8 cellular contexts compared by ENCODE assay signal in the genomic region with DNA sequence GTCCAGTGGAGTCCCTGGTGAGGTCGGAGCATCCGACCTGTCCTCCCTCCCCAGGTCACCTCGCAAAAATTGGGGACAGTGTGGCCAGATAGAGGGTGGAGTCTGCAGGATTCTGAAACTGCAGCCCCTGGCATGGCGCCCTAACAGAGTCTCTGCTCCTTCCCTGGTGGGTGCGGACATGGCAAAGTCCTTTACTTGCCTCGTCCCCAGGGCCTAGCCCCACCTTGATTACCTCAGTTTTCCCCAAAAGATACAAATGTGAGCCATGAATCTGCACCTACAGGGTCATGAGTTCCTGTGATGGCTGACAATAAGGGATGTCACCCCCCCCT. TPM values are rescaled to one million over a fixed set of nuclear protein-coding genes. Genes with fewer than 3 reads are reported as not detected.
DNase-seq lines count a peak whose midpoint lies in the region; ATAC-seq, FAIRE-seq and TF ChIP-seq lines count a peak whose summit lies in the region.

No MANE protein-coding gene starts in this region.

- H4K20me1 ChIP-seq in neural progenitor cell (ENCODE audit: low read depth): no peaks in the 10 kb centered on the region

- no peaks in the 10 kb centered on the region for H3K36me3 Mint-ChIP-seq in neural progenitor cell

- H3K4me2 ChIP-seq in neural progenitor cell: peak overlapping the region; percentile 82

- H2AFZ ChIP-seq in neural progenitor cell (replicated peaks): peak overlapping the region; percentile 95

- H3K27ac ChIP-seq in heart left ventricle (peak overlapping the region in 7 of 12 donors; percentile 49 to 87 (median 77)), neural progenitor cell (no peak overlapping the region)

- no peaks in the 10 kb centered on the region for H3K79me2 ChIP-seq in neural progenitor cell (ENCODE audit: low read depth)

- H3K27me3 ChIP-seq in heart left ventricle: peaks cover 0 to 2% (median 0%) of the 10 kb centered on the region in 9 donors
- H3K27me3 ChIP-seq in bronchial epithelial cell (ENCODE audit: control insufficient read depth, insufficient read depth, low read length): peaks cover 2% of the 10 kb centered on the region
- H3K27me3 ChIP-seq in neural progenitor cell: peaks cover 20% of the 10 kb centered on the region

- peak overlapping the region; percentile 87 for H3K4me3 Mint-ChIP-seq in neural progenitor cell

- H3K9me3 Mint-ChIP-seq in neural progenitor cell: no peaks in the 10 kb centered on the region

- no peaks in the 10 kb centered on the region for H3K9me3 ChIP-seq in heart left ventricle
- H3K9me3 ChIP-seq in neural progenitor cell (ENCODE audit: low read depth): no peaks in the 10 kb centered on the region

- peaks cover 0 to 15% (median 6%) of the 10 kb centered on the region in 12 donors for H3K4me1 ChIP-seq in heart left ventricle
- H3K4me1 ChIP-seq in neural progenitor cell: no peaks in the 10 kb centered on the region

- no peak for DNase-seq in heart left ventricle
- DNase-seq in cardiac septum (ENCODE audit: low spot score): no peak
- DNase-seq in bronchial epithelial cell (ENCODE audit: low read depth): no peak
- no peak for DNase-seq in neural progenitor cell (ENCODE audit: low spot score)
- no peak for DNase-seq in GM19240 (ENCODE audit: insufficient read length, low spot score)
- no peak for DNase-seq in RCC 7860 (ENCODE audit: low spot score)
- DNase-seq in pons (ENCODE audit: low spot score): no peak

- peak in 2 of 12 donors; percentile 8 to 18 for TF ChIP-seq CTCF in heart left ventricle (IDR thresholded peaks at IDR 0.05)
- no peak for TF ChIP-seq CTCF in bronchial epithelial cell (IDR thresholded peaks at IDR 0.05; ENCODE audit: insufficient read depth, low read length, severe bottlenecking)
- no peak for TF ChIP-seq CTCF in neural progenitor cell (IDR thresholded peaks at IDR 0.05)

- no peak for FAIRE-seq in bronchial epithelial cell (lab: Jason Lieb, UNC)
- FAIRE-seq in RCC 7860 (lab: Jason Lieb, UNC): no peak

- no peak overlapping the region for H3K9ac ChIP-seq in neural progenitor cell

- intact Hi-C loops in heart left ventricle (cut with DNase I): loop anchor here in 1 of 10 donors (10.0 kb wide), 1 partner anchor 56 kb away; a partner anchor contains a TSS
- intact Hi-C loops in cardiac septum (cut with DNase I): no loop called here

- no peak overlapping the region for H3K27ac Mint-ChIP-seq in neural progenitor cell

- peak in 2 of 4 donors; percentile 40 to 43 for ATAC-seq in heart left ventricle
- peak; percentile 9 for ATAC-seq in HG03558 (IDR thresholded peaks at IDR 0.05; ENCODE audit: extremely low read depth, unreplicated experiment)

- H3K27me3 Mint-ChIP-seq in neural progenitor cell (ENCODE audit: insufficient read depth, low read depth): peaks cover 4% of the 10 kb centered on the region

- H3F3A ChIP-seq in neural progenitor cell (ENCODE audit: low read depth): peaks cover 12% of the 10 kb centered on the region

- H3K36me3 ChIP-seq in heart left ventricle: no peaks in the 10 kb centered on the region
- H3K36me3 ChIP-seq in bronchial epithelial cell (ENCODE audit: control insufficient read depth, insufficient read depth, low read length): no peaks in the 10 kb centered on the region
- H3K36me3 ChIP-seq in neural progenitor cell: no peaks in the 10 kb centered on the region

- TF ChIP-seq POLR2A in heart left ventricle (IDR thresholded peaks at IDR 0.05): no peak

- H3K4me1 Mint-ChIP-seq in neural progenitor cell: peaks cover 15% of the 10 kb centered on the region

- H3K4me3 ChIP-seq in heart left ventricle (peak overlapping the region; percentile 57 to 93 (median 82)), bronchial epithelial cell (ENCODE audit: low read depth, low read length) (peak overlapping the region; percentile 79), neural progenitor cell (peak overlapping the region; percentile 89)

- WGBS in heart left ventricle, 4 donors: 13 to 26% (median 15%) methylated on average over 6 of the region's 6 CpGs

RNA-seq across cellular contexts. Expression of a gene that starts 47.7 kb away (rescaled TPM):
- not detected for total RNA-seq in heart left ventricle
- polyA plus RNA-seq in heart left ventricle: not detected
- not detected for total RNA-seq in cardiac septum
- not detected in 2 replicates for total RNA-seq in bronchial epithelial cell
- total RNA-seq in neural progenitor cell (ENCODE audit: low replicate concordance): not detected in 2 replicates

RNA-seq across cellular contexts. Expression of a gene that starts 55.5 kb away (rescaled TPM):
- total RNA-seq in heart left ventricle: 100 to 1,000 TPM; 125 to 774 (median 550) TPM
- 100 to 1,000 TPM; 449 to 450 TPM for polyA plus RNA-seq in heart left ventricle
- 494 TPM for total RNA-seq in cardiac septum
- total RNA-seq in bronchial epithelial cell: 45.3 and 80.0 TPM in 2 replicates
- 49.0 and 93.9 TPM in 2 replicates for total RNA-seq in neural progenitor cell (ENCODE audit: low replicate concordance)
